In the genomic region with DNA sequence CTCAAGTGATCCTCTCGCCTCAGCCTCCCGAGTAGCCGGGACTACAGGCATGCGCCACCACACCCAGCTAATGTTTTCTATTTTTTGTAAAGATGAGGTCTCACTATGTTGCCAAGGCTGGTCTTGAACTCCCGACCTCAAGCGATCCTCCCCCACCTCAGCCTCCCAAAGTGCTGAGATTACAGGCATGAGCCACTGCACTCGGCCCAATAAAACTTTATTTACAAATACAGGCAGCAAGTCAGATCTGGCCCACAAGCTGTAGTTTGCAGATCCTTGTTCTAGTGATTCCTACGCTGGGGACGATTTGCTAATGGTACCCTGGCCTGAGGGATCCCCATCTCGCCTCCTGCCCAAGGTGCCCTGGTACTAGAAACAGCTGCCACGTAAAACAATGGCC, we compare ENCODE assay signal across 17 cellular contexts.
"Had no signal": no experiment of that assay in that cellular context is flagged by ENCODE, and none has a peak within 500 bp of the region (broad histone marks: within the 10 kb centered on the region; RNA-seq: fewer than 3 reads in every experiment).

No MANE protein-coding gene starts in this region.

- H3K9me3 ChIP-seq: colonic mucosa, left lung, neutrophil, SK-N-SH, upper lobe of left lung had no signal

- H3K27ac ChIP-seq: colonic mucosa, left lung, neutrophil had no signal

- H3K27me3 Mint-ChIP-seq: progenitor cell of endocrine pancreas had no signal

- H3K4me3 ChIP-seq: colonic mucosa, left lung, upper lobe of left lung had no signal

- H3K4me1 ChIP-seq: colonic mucosa had no signal

- H3K9ac ChIP-seq: SK-N-SH had no signal

- ATAC-seq: esophagus mucosa; left lung; right cardiac atrium; stimulated activated naive CD8-positive, alpha-beta T cell treated with anti-CD3 and anti-CD28 coated beads, Interleukin-15, Interleukin-2, amounts not matched to agents 100 U/mL and 50 U/mL, for 24 hours had no signal

- H3K27me3 ChIP-seq: colonic mucosa, left lung, neutrophil, upper lobe of left lung had no signal

- DNase-seq: activated CD4-positive, CD25-positive, alpha-beta regulatory T cell treated with anti-CD3 and anti-CD28 coated beads, Interleukin-2, amount 50 U/mL, for 72 hours; activated CD8-positive, alpha-beta memory T cell treated with anti-CD3 and anti-CD28 coated beads for 24 hours; activated naive CD4-positive, alpha-beta T cell treated with Interleukin-2 at 50 U/mL for 16 hours; amniotic stem cell; colonic mucosa; left lung; mammary epithelial cell; right cardiac atrium; SK-N-SH; small intestine; stimulated activated CD4-positive, alpha-beta T cell treated with anti-CD3 and anti-CD28 coated beads, Interleukin-4, amount 100 ng/mL, for 24 hours; stimulated activated naive CD8-positive, alpha-beta T cell treated with anti-CD3 and anti-CD28 coated beads, Interleukin-15, Interleukin-2, amounts not matched to agents 100 U/mL and 50 U/mL, for 24 hours; T-helper 1 cell; upper lobe of left lung had no signal

- H3K4me2 ChIP-seq: SK-N-SH had no signal
